ENCODE assay signal across 8 cellular contexts in genomic region chr6:143368426-143368825, GRCh38.
DNase-seq lines count a peak whose midpoint lies in the region; ATAC-seq and TF ChIP-seq lines count a peak whose summit lies in the region.

No MANE protein-coding gene starts in this region.

- DNase-seq in fibroblast of mammary gland (ENCODE audit: low read depth) (peak; percentile 81), gastrocnemius medialis (no peak), kidney glomerular epithelial cell (lab: John Stamatoyannopoulos, UW) (no peak), ovary (no peak), right cardiac atrium (no peak)

- no peaks in the 10 kb centered on the region for H3K27me3 ChIP-seq in gastrocnemius medialis
- no peaks in the 10 kb centered on the region for H3K27me3 ChIP-seq in ovary
- no peaks in the 10 kb centered on the region for H3K27me3 ChIP-seq in right cardiac atrium (ENCODE audit: control insufficient read depth, insufficient read depth)

- ATAC-seq in GM18511 (IDR thresholded peaks at IDR 0.05; ENCODE audit: unreplicated experiment): peak; percentile 98
- peak; percentile 97 for ATAC-seq in GM21515 (IDR thresholded peaks at IDR 0.05; ENCODE audit: unreplicated experiment)
- peak; percentile 92 for ATAC-seq in HG03460 (IDR thresholded peaks at IDR 0.05; ENCODE audit: unreplicated experiment)
- no peak for ATAC-seq in gastrocnemius medialis
- no peak for ATAC-seq in right cardiac atrium

- no peaks in the 10 kb centered on the region for H3K36me3 ChIP-seq in gastrocnemius medialis
- no peaks in the 10 kb centered on the region for H3K36me3 ChIP-seq in ovary

- no peak for TF ChIP-seq EP300 in ovary (IDR thresholded peaks at IDR 0.05)

- H3K9me3 ChIP-seq in gastrocnemius medialis: no peaks in the 10 kb centered on the region
- no peaks in the 10 kb centered on the region for H3K9me3 ChIP-seq in ovary
- H3K9me3 ChIP-seq in right cardiac atrium (ENCODE audit: control insufficient read depth, low read length): no peaks in the 10 kb centered on the region

- in situ Hi-C loops in gastrocnemius medialis (cut with MboI; ENCODE audit: low sequenced_read_pairs in 4 of 4): no loop called here

- no peak overlapping the region for H3K4me3 ChIP-seq in fibroblast of mammary gland (ENCODE audit: control insufficient read depth, low read depth, low read length)
- H3K4me3 ChIP-seq in gastrocnemius medialis: no peak overlapping the region
- H3K4me3 ChIP-seq in ovary: no peak overlapping the region
- H3K4me3 ChIP-seq in right cardiac atrium (ENCODE audit: low read length): no peak overlapping the region

- WGBS in ovary, 3 donors: 96 to 97% (median 96%) methylated on average over 2 of the region's 2 CpGs
- WGBS in right cardiac atrium: 85% methylated on average over 2 of the region's 2 CpGs

- TF ChIP-seq POLR2A in gastrocnemius medialis (IDR thresholded peaks at IDR 0.05) (no peak), ovary (IDR thresholded peaks at IDR 0.05) (no peak)

- no peak for TF ChIP-seq CTCF in fibroblast of mammary gland (conservative IDR thresholded peaks at IDR 0.05; ENCODE audit: control insufficient read depth, insufficient read depth, low read depth, low read length)
- TF ChIP-seq CTCF in gastrocnemius medialis (IDR thresholded peaks at IDR 0.05 in 4 of 5, conservative IDR thresholded peaks at IDR 0.05 in 1 of 5): no peak
- TF ChIP-seq CTCF in ovary (IDR thresholded peaks at IDR 0.05): no peak

- H3K4me1 ChIP-seq in gastrocnemius medialis (no peaks in the 10 kb centered on the region), ovary (ENCODE audit: insufficient read depth) (no peaks in the 10 kb centered on the region), right cardiac atrium (ENCODE audit: control insufficient read depth, insufficient read depth, low read length) (no peaks in the 10 kb centered on the region)

- no peak overlapping the region for H3K27ac ChIP-seq in gastrocnemius medialis
- H3K27ac ChIP-seq in ovary: no peak overlapping the region
- no peak overlapping the region for H3K27ac ChIP-seq in right cardiac atrium (ENCODE audit: low read length)

- intact Hi-C loops in gastrocnemius medialis (cut with DNase I; ENCODE audit: low total_unique reads) (no loop called here), ovary (cut with DNase I) (no loop called here), right cardiac atrium (cut with DNase I) (no loop called here)

Comparison
In these comparisons a context has a peak if more than half of its experiments do, and no peak if none do; other contexts are left out.
1. ATAC-seq: peak in GM18511 (single experiment), GM21515 (single experiment) and HG03460 (single experiment); none in gastrocnemius medialis (0 of 2) and right cardiac atrium (0 of 2).